8 cellular contexts compared by ENCODE assay signal in the genomic region with DNA sequence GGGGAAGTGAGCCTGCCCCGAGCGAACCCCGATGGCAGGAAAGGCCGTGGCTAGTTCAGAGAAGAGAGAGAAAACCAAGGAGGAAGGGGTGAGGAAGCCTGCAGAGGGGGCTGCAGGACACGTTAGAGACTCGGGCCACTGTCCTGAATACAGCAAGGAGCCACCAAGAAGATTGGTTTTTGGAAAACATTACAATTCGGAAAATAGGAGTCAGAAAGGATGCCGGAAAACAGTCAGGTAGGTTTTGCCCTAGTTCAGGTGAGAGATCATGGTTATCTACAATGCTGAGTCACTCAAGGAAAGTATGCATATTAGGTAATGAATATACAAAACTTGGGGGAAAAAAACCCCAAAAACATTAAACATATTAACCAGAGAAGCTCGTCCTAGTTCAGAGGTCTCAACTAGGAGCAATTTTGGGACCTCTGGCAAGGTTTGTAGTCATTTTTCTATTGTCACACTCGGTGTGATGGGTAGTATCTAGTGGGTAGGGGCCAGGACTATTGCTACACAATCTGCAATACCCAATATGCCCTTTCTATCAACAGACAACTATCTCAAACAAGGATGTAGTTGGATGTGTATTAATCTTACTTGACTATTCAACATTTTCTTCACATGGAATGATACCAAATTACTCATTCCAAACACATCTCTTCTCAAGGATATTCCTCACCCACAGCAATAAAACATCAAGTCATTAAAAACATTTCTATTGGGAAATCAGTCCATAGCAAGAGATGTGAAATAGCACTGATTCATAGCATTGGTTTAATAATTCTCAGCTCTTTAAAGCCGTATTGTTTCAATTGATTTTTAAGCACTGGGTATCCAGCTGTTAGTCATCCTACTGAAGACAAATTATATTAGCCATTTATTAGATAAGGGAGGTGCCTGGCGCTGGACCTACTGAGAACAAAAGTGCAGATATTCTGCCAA.
DNase-seq lines count a peak whose midpoint lies in the region; ATAC-seq and TF ChIP-seq lines count a peak whose summit lies in the region.

No MANE protein-coding gene starts in this region.

- peak overlapping the region; percentile 77; the same call in 1 of the 2 replicates for H2AFZ ChIP-seq in OCI-LY3 (ENCODE audit: low read depth, low read length)

- H3K27me3 Mint-ChIP-seq in activated T-helper 17 cell treated with anti-CD3 and anti-CD28 coated beads, Interleukin-2, amount 50 U/mL, for 72 hours, result no peaks in the 10 kb centered on the region

- intact Hi-C loops in head of caudate nucleus (cut with DNase I), result no loop called here

- H3K4me1 Mint-ChIP-seq in activated T-helper 17 cell treated with anti-CD3 and anti-CD28 coated beads, Interleukin-2, amount 50 U/mL, for 72 hours, result peaks cover 6% of the 10 kb centered on the region

- ATAC-seq in GM19372 (IDR thresholded peaks at IDR 0.05; ENCODE audit: low read depth, unreplicated experiment), result peak; percentile 60
- ATAC-seq in activated T-helper 17 cell treated with anti-CD3 and anti-CD28 coated beads, Interleukin-2, amount 50 U/mL, for 72 hours (replicated peaks), result peak; percentile 80
- no peak for ATAC-seq in HG03039 (IDR thresholded peaks at IDR 0.05; ENCODE audit: unreplicated experiment)

- H3K27me3 ChIP-seq in OCI-LY3 (ENCODE audit: low read depth, low read length), result no peaks in the 10 kb centered on the region

- H3K4me1 ChIP-seq in OCI-LY3 (ENCODE audit: low read length), result peaks cover 6% of the 10 kb centered on the region; the same call in 1 of the 2 replicates

- no peaks in the 10 kb centered on the region for H3K36me3 Mint-ChIP-seq in activated T-helper 17 cell treated with anti-CD3 and anti-CD28 coated beads, Interleukin-2, amount 50 U/mL, for 72 hours (ENCODE audit: low read depth)

- H3K4me2 ChIP-seq in OCI-LY3 (ENCODE audit: low read length), result peak overlapping the region; percentile 47

- H3K79me2 ChIP-seq in OCI-LY3 (ENCODE audit: low read length), result no peaks in the 10 kb centered on the region

- peak overlapping the region; percentile 83 for H3K27ac Mint-ChIP-seq in activated T-helper 17 cell treated with anti-CD3 and anti-CD28 coated beads, Interleukin-2, amount 50 U/mL, for 72 hours

- peak overlapping the region; percentile 72 for H3K4me3 ChIP-seq in OCI-LY3 (ENCODE audit: low read length)

- H3K9me3 Mint-ChIP-seq in activated T-helper 17 cell treated with anti-CD3 and anti-CD28 coated beads, Interleukin-2, amount 50 U/mL, for 72 hours, result no peaks in the 10 kb centered on the region

- TF ChIP-seq CTCF in OCI-LY3 (IDR thresholded peaks at IDR 0.05; ENCODE audit: low read depth, low read length) (peak; percentile 45), GM20000 (IDR thresholded peaks at IDR 0.05; ENCODE audit: extremely low read depth, missing control alignments) (no peak)

- peak in 34 of 42 donors; percentile 8 to 67 (median 41) for DNase-seq in head of caudate nucleus
- DNase-seq in pulmonary artery endothelial cell (ENCODE audit: low read depth, low spot score), result peak; percentile 50
- no peak for DNase-seq in GM20000 (ENCODE audit: low spot score)
- no peak for DNase-seq in DMS153 (lab: John Stamatoyannopoulos, UW)

- no peaks in the 10 kb centered on the region for H3K36me3 ChIP-seq in OCI-LY3 (replicated peaks; ENCODE audit: low read depth, low read length)

- H3K9ac ChIP-seq in OCI-LY3 (ENCODE audit: low read length), result peak overlapping the region; percentile 17; the same call in 1 of the 2 replicates

- H4K20me1 ChIP-seq in OCI-LY3 (ENCODE audit: insufficient read depth, low read length), result no peaks in the 10 kb centered on the region

- no peaks in the 10 kb centered on the region for H3K9me3 ChIP-seq in OCI-LY3 (ENCODE audit: insufficient read depth, low read length)

- H3K27ac ChIP-seq in OCI-LY3 (ENCODE audit: low read length), result no peak overlapping the region

- peak overlapping the region; percentile 53 for H3K4me3 Mint-ChIP-seq in activated T-helper 17 cell treated with anti-CD3 and anti-CD28 coated beads, Interleukin-2, amount 50 U/mL, for 72 hours

Comparison
In these comparisons a context has a peak if more than half of its experiments do, and no peak if none do; other contexts are left out.
1. DNase-seq: peak in head of caudate nucleus (34 of 42) and pulmonary artery endothelial cell (single experiment); none in GM20000 (single experiment) and DMS153 (single experiment).